Comparison of ENCODE assay signal across 7 cellular contexts in the genomic region with DNA sequence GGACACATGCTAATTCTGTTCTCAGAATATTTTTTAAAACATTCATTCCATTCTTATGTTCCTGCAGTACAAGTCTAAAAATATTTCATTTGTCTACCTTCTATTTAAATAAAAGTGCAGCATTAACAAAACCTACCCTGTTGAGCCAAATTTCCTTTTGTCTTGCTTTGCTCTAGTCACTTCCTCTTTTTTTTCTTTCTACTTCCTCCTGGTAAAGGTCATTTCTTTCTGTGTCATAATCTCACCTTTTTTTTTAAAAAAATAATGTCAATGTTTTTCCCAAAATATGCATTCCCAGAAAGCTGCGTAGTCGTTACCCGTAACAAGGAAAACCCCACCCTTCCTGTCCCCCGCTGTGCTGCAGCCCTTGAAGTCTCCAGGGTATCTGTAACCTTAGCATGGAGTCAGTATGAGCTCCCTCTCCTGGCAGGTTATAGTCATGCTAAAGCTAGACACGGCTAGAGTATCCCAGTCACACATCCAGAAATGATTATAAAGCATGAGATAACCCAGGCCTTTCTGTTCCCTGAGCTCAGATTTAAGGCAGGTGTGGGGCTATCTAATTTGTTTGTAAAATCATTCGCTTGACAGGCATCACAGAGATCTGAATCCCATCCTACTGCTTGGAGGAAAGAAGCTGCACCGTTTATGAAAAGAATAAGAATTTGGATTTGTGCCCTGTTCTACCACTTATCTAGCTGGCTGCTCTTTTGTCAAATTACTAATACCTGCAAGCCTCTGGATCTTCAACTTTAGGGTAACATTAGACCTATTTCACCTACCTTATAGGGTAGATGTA. TPM values are rescaled to one million over a fixed set of nuclear protein-coding genes. Genes with fewer than 3 reads are reported as not detected.
DNase-seq lines count a peak whose midpoint lies in the region; ATAC-seq, FAIRE-seq and TF ChIP-seq lines count a peak whose summit lies in the region.

No MANE protein-coding gene starts in this region.

- no peaks in the 10 kb centered on the region for H3K9me3 ChIP-seq in adipocyte (ENCODE audit: control insufficient read depth, low read length)
- no peaks in the 10 kb centered on the region for H3K9me3 ChIP-seq in right atrium auricular region

- no peaks in the 10 kb centered on the region for H3K27me3 ChIP-seq in adipocyte (replicated peaks; ENCODE audit: control insufficient read depth, insufficient read depth, low read length)
- H3K27me3 ChIP-seq in right atrium auricular region = no peaks in the 10 kb centered on the region

- H3K4me3 ChIP-seq in NB4 (ENCODE audit: low read depth, low read length) (peak overlapping the region; percentile 54), adipocyte (ENCODE audit: low read length) (peak overlapping the region; percentile 67), right atrium auricular region (peak overlapping the region in 1 of 2 donors; percentile 37)

- peak overlapping the region; percentile 39 to 57 for H3K27ac ChIP-seq in right atrium auricular region

- FAIRE-seq in GM12891 (lab: Jason Lieb, UNC) = peak; percentile 70

- TF ChIP-seq POLR2A in GM12891 (IDR thresholded peaks at IDR 0.05; ENCODE audit: low read depth, low read length) (no peak), NB4 (IDR thresholded peaks at IDR 0.05; ENCODE audit: extremely low read depth, insufficient read length) (no peak)

- peak overlapping the region; percentile 60 for H3K9ac ChIP-seq in adipocyte (ENCODE audit: low read length)

- H3K36me3 ChIP-seq in adipocyte (ENCODE audit: control insufficient read depth, insufficient read depth, low read length, severe bottlenecking) (no peaks in the 10 kb centered on the region), right atrium auricular region (no peaks in the 10 kb centered on the region)

- H3K4me1 ChIP-seq in adipocyte (ENCODE audit: control insufficient read depth, insufficient read depth, low read length) = peaks cover 34% of the 10 kb centered on the region
- H3K4me1 ChIP-seq in right atrium auricular region = peaks cover 0 to 25% of the 10 kb centered on the region in 2 donors

- TF ChIP-seq CTCF in NB4 (IDR thresholded peaks at IDR 0.05; ENCODE audit: low read depth, low read length) (peak; percentile 97), right atrium auricular region (IDR thresholded peaks at IDR 0.05) (peak; percentile 45 to 82)

- ATAC-seq in HG02642 (IDR thresholded peaks at IDR 0.05; ENCODE audit: poor library complexity, unreplicated experiment) = peak; percentile 95
- peak; percentile 99 for ATAC-seq in SK-N-SH treated with all-trans-retinoic acid at 6 μM for 48 hours

- peak; percentile 48 for DNase-seq in GM12891 (ENCODE audit: insufficient read length, low spot score)
- peak; percentile 90 for DNase-seq in NB4 (ENCODE audit: low read depth)
- peak; percentile 84 for DNase-seq in adipocyte (ENCODE audit: low read depth)
- peak; percentile 86 for DNase-seq in right atrium auricular region (ENCODE audit: low spot score)
- peak; percentile 85 for DNase-seq in putamen (ENCODE audit: low spot score)

TF ChIP-seq in GM12891, 5 proteins besides CTCF, POLR2A, EP300 and RAD21:
- TF ChIP-seq PAX5 (IDR thresholded peaks at IDR 0.05; ENCODE audit: insufficient read depth, low read length, severe bottlenecking) = no peak
- TF ChIP-seq SPI1 (IDR thresholded peaks at IDR 0.05; ENCODE audit: low read depth, low read length) = peak; percentile 98

TF ChIP-seq in SK-N-SH treated with all-trans-retinoic acid at 6 μM for 48 hours, 23 proteins besides CTCF, POLR2A, EP300 and RAD21:
- TF ChIP-seq, protein P1, sequence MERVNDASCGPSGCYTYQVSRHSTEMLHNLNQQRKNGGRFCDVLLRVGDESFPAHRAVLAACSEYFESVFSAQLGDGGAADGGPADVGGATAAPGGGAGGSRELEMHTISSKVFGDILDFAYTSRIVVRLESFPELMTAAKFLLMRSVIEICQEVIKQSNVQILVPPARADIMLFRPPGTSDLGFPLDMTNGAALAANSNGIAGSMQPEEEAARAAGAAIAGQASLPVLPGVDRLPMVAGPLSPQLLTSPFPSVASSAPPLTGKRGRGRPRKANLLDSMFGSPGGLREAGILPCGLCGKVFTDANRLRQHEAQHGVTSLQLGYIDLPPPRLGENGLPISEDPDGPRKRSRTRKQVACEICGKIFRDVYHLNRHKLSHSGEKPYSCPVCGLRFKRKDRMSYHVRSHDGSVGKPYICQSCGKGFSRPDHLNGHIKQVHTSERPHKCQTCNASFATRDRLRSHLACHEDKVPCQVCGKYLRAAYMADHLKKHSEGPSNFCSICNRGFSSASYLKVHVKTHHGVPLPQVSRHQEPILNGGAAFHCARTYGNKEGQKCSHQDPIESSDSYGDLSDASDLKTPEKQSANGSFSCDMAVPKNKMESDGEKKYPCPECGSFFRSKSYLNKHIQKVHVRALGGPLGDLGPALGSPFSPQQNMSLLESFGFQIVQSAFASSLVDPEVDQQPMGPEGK (CRISPR knock-in tag; IDR thresholded peaks at IDR 0.05; ENCODE audit: borderline replicate concordance) = no peak
- TF ChIP-seq TCF4 (CRISPR knock-in tag; IDR thresholded peaks at IDR 0.05; ENCODE audit: borderline replicate concordance) = no peak
- no peak for TF ChIP-seq TOX (CRISPR knock-in tag; IDR thresholded peaks at IDR 0.05; ENCODE audit: borderline replicate concordance)
- TF ChIP-seq ZC3H10 (CRISPR knock-in tag; IDR thresholded peaks at IDR 0.05) = no peak

RNA-seq across cellular contexts. Expression of a gene that starts 51.1 kb away (rescaled TPM):
- 46.1 TPM for polyA plus RNA-seq in GM12891 (2012; ENCODE audit: low read depth, missing spikeins)
- 1 to 10 TPM; 8.2 to 8.3 TPM for total RNA-seq in right atrium auricular region
